8 cellular contexts compared by ENCODE assay signal in genomic region chr10:119104653-119105024, GRCh38. TPM values are rescaled to one million over a fixed set of nuclear protein-coding genes. Genes with fewer than 3 reads are reported as not detected.
DNase-seq lines count a peak whose midpoint lies in the region; ATAC-seq and TF ChIP-seq lines count a peak whose summit lies in the region.

No MANE protein-coding gene starts in this region.

- no peaks in the 10 kb centered on the region for H3K9me2 ChIP-seq in SU-DHL-6 (replicated peaks; ENCODE audit: insufficient read depth, low read length)

- H3F3A ChIP-seq in SU-DHL-6 (ENCODE audit: insufficient read depth), result peaks cover 36% of the 10 kb centered on the region

- intact Hi-C loops in esophagus muscularis mucosa (cut with DNase I), result no loop called here

- peak overlapping the region; percentile 72 for H3K27ac ChIP-seq in SU-DHL-6 (ENCODE audit: low read depth, low read length)
- peak overlapping the region; percentile 82 to 88 (median 86) for H3K27ac ChIP-seq in esophagus muscularis mucosa (replicated peaks in 1 of 4)

- H3K27me3 ChIP-seq in SU-DHL-6 (ENCODE audit: low read length), result no peaks in the 10 kb centered on the region
- H3K27me3 ChIP-seq in esophagus muscularis mucosa, result no peaks in the 10 kb centered on the region

- peaks cover 4% of the 10 kb centered on the region for H3K36me3 Mint-ChIP-seq in neural crest cell (ENCODE audit: low read depth)

- H3K9me3 ChIP-seq in SU-DHL-6 (ENCODE audit: insufficient read depth, low read length) (no peaks in the 10 kb centered on the region), esophagus muscularis mucosa (no peaks in the 10 kb centered on the region)

- H3K27ac Mint-ChIP-seq in neural crest cell (ENCODE audit: unreplicated experiment), result peak overlapping the region; percentile 12

- peaks cover 10 to 21% (median 19%) of the 10 kb centered on the region in 4 donors for H3K4me1 ChIP-seq in esophagus muscularis mucosa

- H3K27me3 Mint-ChIP-seq in neural crest cell (ENCODE audit: low read depth), result peaks cover 8% of the 10 kb centered on the region

- H3K36me3 ChIP-seq in SU-DHL-6 (ENCODE audit: low read length) (no peaks in the 10 kb centered on the region), esophagus muscularis mucosa (peaks cover 0 to 25% (median 18%) of the 10 kb centered on the region in 4 donors)

- peak overlapping the region; percentile 38 for H2AFZ ChIP-seq in SU-DHL-6 (ENCODE audit: low read depth, low read length, severe bottlenecking)

- H3K9ac ChIP-seq in SU-DHL-6 (ENCODE audit: low read length), result peak overlapping the region; percentile 71

- no peak for DNase-seq in AG09309 (ENCODE audit: low read depth)
- DNase-seq in esophagus muscularis mucosa (ENCODE audit: extremely low spot score), result no peak
- DNase-seq in neural crest cell (ENCODE audit: low read depth, low spot score), result peak; percentile 23
- DNase-seq in central memory CD4-positive, alpha-beta T cell, result no peak

- no peaks in the 10 kb centered on the region for H3K9me3 Mint-ChIP-seq in neural crest cell

- no peak for TF ChIP-seq POLR2A in esophagus muscularis mucosa (IDR thresholded peaks at IDR 0.05; ENCODE audit: low read depth)

- peaks cover 4% of the 10 kb centered on the region for H3K4me1 Mint-ChIP-seq in neural crest cell

- ATAC-seq in GM19455 (IDR thresholded peaks at IDR 0.05; ENCODE audit: unreplicated experiment) (peak; percentile 34), GM21529 (IDR thresholded peaks at IDR 0.05; ENCODE audit: unreplicated experiment) (no peak), HG03439 (IDR thresholded peaks at IDR 0.05; ENCODE audit: unreplicated experiment) (no peak)

- no peaks in the 10 kb centered on the region for H4K20me1 ChIP-seq in SU-DHL-6 (ENCODE audit: low read depth, low read length)

- peaks cover 13% of the 10 kb centered on the region for H3K79me2 ChIP-seq in SU-DHL-6 (ENCODE audit: insufficient read depth, low read length)

- H3K4me3 ChIP-seq in AG09309 (ENCODE audit: control insufficient read depth, low read depth, low read length) (peak overlapping the region; percentile 87), SU-DHL-6 (ENCODE audit: insufficient read depth, low read length, poor library complexity, severe bottlenecking) (peak overlapping the region; percentile 83), esophagus muscularis mucosa (peak overlapping the region; percentile 92 to 96 (median 95))

- WGBS in esophagus muscularis mucosa, result 3% methylated on average over 21 of the region's 22 CpGs

- peak overlapping the region; percentile 88 for H3K4me3 Mint-ChIP-seq in neural crest cell

- no peak for TF ChIP-seq EP300 in esophagus muscularis mucosa (IDR thresholded peaks at IDR 0.05)

- H3K4me2 ChIP-seq in SU-DHL-6 (ENCODE audit: low read depth, low read length, poor library complexity, severe bottlenecking), result peak overlapping the region; percentile 97

- TF ChIP-seq CTCF in AG09309 (IDR thresholded peaks at IDR 0.05; ENCODE audit: control insufficient read depth, insufficient read depth, low read depth, low read length, missing control alignments) (no peak), SU-DHL-6 (IDR thresholded peaks at IDR 0.05; ENCODE audit: insufficient read depth, low read length, poor library complexity, severe bottlenecking) (no peak), esophagus muscularis mucosa (IDR thresholded peaks at IDR 0.05) (no peak), neural crest cell (conservative IDR thresholded peaks at IDR 0.05) (no peak)

RNA-seq across cellular contexts. Expression of gene DENND10, which starts 0.7 kb away (rescaled TPM):
- total RNA-seq in esophagus muscularis mucosa (10 to 100 TPM; 19.1 to 23.7 (median 22.3) TPM), neural crest cell (48.1 and 49.3 TPM in 2 replicates)

RNA-seq across cellular contexts. Expression of gene EIF3A, which starts 24.0 kb away (rescaled TPM):
- total RNA-seq in esophagus muscularis mucosa, result 100 to 1,000 TPM; 118 to 147 (median 128) TPM
- total RNA-seq in neural crest cell, result 163 and 169 TPM in 2 replicates
